ENCODE assay signal across 8 cellular contexts in genomic region chr2:47033102-47033880, GRCh38.
A peak's percentile ranks its signal among the peaks of the same experiment; 100 is the strongest.
DNase-seq lines count a peak whose midpoint lies in the region; ATAC-seq lines count a peak whose summit lies in the region.

No MANE protein-coding gene starts in this region.

- peaks cover 100% of the 10 kb centered on the region for H4K20me1 ChIP-seq in BLaER1

- DNase-seq in M059J (ENCODE audit: low read depth) (peak; percentile 60), dermis microvascular lymphatic vessel endothelial cell (ENCODE audit: low read depth in 2 of 2) (peak; percentile 48 to 51), KBM-7 (no peak), GDM1 (lab: John Stamatoyannopoulos, UW) (no peak)

- H3K4me1 ChIP-seq in BLaER1, result peaks cover 100% of the 10 kb centered on the region
- H3K4me1 ChIP-seq in neuron (ENCODE audit: insufficient read depth, low read length), result peaks cover 47% of the 10 kb centered on the region

- H2AFZ ChIP-seq in neuron (ENCODE audit: low read depth, low read length), result peak overlapping the region; percentile 4

- in situ Hi-C loops in KBM-7 (cut with MboI; ENCODE audit: low pct_unique_long_range_greater_than_20kb, low sequenced_read_pairs), result no loop called here

- H3K27ac ChIP-seq in BLaER1, result 0 out of 2 replicates have a peak overlapping the region, but pooled peaks have one; percentile 63

- H3K9me3 ChIP-seq in BLaER1 (no peaks in the 10 kb centered on the region), neuron (ENCODE audit: low read length) (no peaks in the 10 kb centered on the region)

- peaks cover 100% of the 10 kb centered on the region for H3K36me3 ChIP-seq in BLaER1
- peaks cover 4% of the 10 kb centered on the region for H3K36me3 ChIP-seq in neuron (ENCODE audit: insufficient read depth, low read length)

- no peak overlapping the region for H3K4me3 ChIP-seq in BLaER1
- no peak overlapping the region for H3K4me3 ChIP-seq in neuron (ENCODE audit: low read length)

- peak overlapping the region; percentile 46; the same call in 1 of the 2 replicates for H3K9ac ChIP-seq in BLaER1

- ATAC-seq in HG02798 (IDR thresholded peaks at IDR 0.05; ENCODE audit: poor library complexity, unreplicated experiment), result no peak
- ATAC-seq in HG03280 (IDR thresholded peaks at IDR 0.05; ENCODE audit: unreplicated experiment), result no peak

- H3K27me3 ChIP-seq in BLaER1 (no peaks in the 10 kb centered on the region), neuron (ENCODE audit: insufficient read depth, low read length) (no peaks in the 10 kb centered on the region)

- peak overlapping the region; percentile 38 for H3K4me2 ChIP-seq in BLaER1

Comparison
In these comparisons a context has a peak if more than half of its experiments do, and no peak if none do; other contexts are left out.
1. DNase-seq: peak in M059J (single experiment) and dermis microvascular lymphatic vessel endothelial cell (2 of 2); none in KBM-7 (single experiment) and GDM1 (single experiment).